In the genomic region with DNA sequence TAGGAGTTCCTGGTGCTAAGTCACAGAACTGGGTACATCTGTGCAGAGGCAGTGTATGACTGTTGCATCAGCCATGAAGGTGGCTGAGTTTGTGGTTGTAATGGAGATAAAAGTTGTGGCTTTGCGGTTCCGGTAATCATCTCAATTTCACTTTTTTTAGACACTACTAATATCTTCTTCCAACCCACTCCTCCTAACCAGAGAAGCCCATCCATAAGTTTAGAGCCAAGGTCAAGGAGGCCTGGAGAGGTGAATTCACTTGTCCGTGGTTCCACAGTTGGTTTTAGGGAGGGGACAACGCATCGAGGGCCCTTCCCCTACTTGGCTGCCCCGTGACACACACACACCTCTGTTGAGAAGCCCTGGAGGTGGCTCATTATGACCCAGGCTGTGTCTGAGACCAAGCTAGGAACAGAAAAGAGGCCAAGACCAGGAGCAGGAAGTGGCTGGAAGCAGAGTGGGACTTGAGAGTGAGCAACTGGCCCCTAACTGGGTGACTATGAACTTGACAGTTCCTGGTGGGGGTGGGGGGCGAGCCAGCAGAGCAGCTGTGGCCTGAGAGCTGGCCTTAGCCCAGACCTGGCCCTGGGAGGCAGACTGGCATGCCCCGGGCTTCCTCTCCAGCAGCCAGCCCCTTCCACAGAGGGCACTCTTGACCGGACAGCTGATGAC, we compare ENCODE assay signal across 13 cellular contexts.
DNase-seq lines count a peak whose midpoint lies in the region; ATAC-seq, FAIRE-seq and TF ChIP-seq lines count a peak whose summit lies in the region.
"Had no signal": no experiment of that assay in that cellular context is flagged by ENCODE, and none has a peak within 500 bp of the region (broad histone marks: within the 10 kb centered on the region; RNA-seq: fewer than 3 reads in every experiment).

No MANE protein-coding gene starts in this region.

- H3K14ac ChIP-seq in mesenchymal stem cell (ENCODE audit: low read length in 2 of 2) = no peak overlapping the region

- DNase-seq in HT1080 (ENCODE audit: low read depth) = peak; percentile 53
- peak; percentile 31 for DNase-seq in SW480 (ENCODE audit: low spot score)
- no peak for DNase-seq in mesenchymal stem cell
- DNase-seq in effector memory CD4-positive, alpha-beta T cell = no peak
- DNase-seq in GM19239 (ENCODE audit: insufficient read length, low spot score) = no peak
- DNase-seq: activated CD4-positive, CD25-positive, alpha-beta regulatory T cell treated with anti-CD3 and anti-CD28 coated beads, Interleukin-2, amount 50 U/mL, for 72 hours; Calu3; endodermal cell; left lung; NCI-H526 had no signal

- no peak for TF ChIP-seq CTCF in DOHH2 (IDR thresholded peaks at IDR 0.05; ENCODE audit: low read depth, low read length, poor library complexity, severe bottlenecking)

- H3K27me3 ChIP-seq in DOHH2 (ENCODE audit: control insufficient read depth, low read length) (no peaks in the 10 kb centered on the region), mesenchymal stem cell (ENCODE audit: control insufficient read depth in 1 of 2, insufficient read depth in 1 of 2, low read length in 2 of 2) (peaks cover 0 to 30% of the 10 kb centered on the region in 2 experiments)
- no peaks in the 10 kb centered on the region for H3K27me3 ChIP-seq in effector memory CD4-positive, alpha-beta T cell (replicated peaks; ENCODE audit: control insufficient read depth, insufficient read depth, low read length, poor library complexity, severe bottlenecking)
- H3K27me3 ChIP-seq: left lung had no signal

- peak overlapping the region in 1 of 2 experiments; percentile 16 for H3K18ac ChIP-seq in mesenchymal stem cell (ENCODE audit: low read depth in 1 of 2, low read length in 2 of 2)

- TF ChIP-seq POLR2A in GM18505 (IDR thresholded peaks at IDR 0.05; ENCODE audit: borderline replicate concordance, extremely low read depth, insufficient read depth, insufficient read length) = no peak

- no peak overlapping the region for H2AFZ ChIP-seq in mesenchymal stem cell (ENCODE audit: low read depth, low read length)

- H3K4me3 ChIP-seq in DOHH2 (ENCODE audit: low read length) (no peak overlapping the region), mesenchymal stem cell (ENCODE audit: insufficient read depth in 1 of 2, low read depth in 1 of 2, low read length in 2 of 2) (no peak overlapping the region)
- no peak overlapping the region for H3K4me3 ChIP-seq in effector memory CD4-positive, alpha-beta T cell (ENCODE audit: insufficient read depth, low read depth, low read length, poor library complexity, severe bottlenecking)
- H3K4me3 ChIP-seq: left lung had no signal

- H3K27ac ChIP-seq in DOHH2 (ENCODE audit: low read depth, low read length) (no peak overlapping the region), mesenchymal stem cell (ENCODE audit: low read length, poor library complexity, severe bottlenecking) (no peak overlapping the region)
- H3K27ac ChIP-seq in effector memory CD4-positive, alpha-beta T cell (ENCODE audit: insufficient read depth, low read length, poor library complexity, severe bottlenecking) = no peak overlapping the region
- H3K27ac ChIP-seq: left lung had no signal

- no peaks in the 10 kb centered on the region for H3F3A ChIP-seq in DOHH2 (ENCODE audit: control insufficient read depth, insufficient read depth)

- H3K79me1 ChIP-seq in mesenchymal stem cell (replicated peaks; ENCODE audit: low read length, poor library complexity, severe bottlenecking) = no peaks in the 10 kb centered on the region

- H3K4me2 ChIP-seq in DOHH2 (ENCODE audit: low read length) (peak overlapping the region; percentile 8; the same call in 1 of the 2 replicates), mesenchymal stem cell (ENCODE audit: low read length, poor library complexity, severe bottlenecking) (no peak overlapping the region)

- H3K9me2 ChIP-seq in DOHH2 (replicated peaks; ENCODE audit: control insufficient read depth, low read length) = no peaks in the 10 kb centered on the region

- H3K4me1 ChIP-seq in DOHH2 (ENCODE audit: control insufficient read depth, low read length) = peaks cover 9% of the 10 kb centered on the region
- peaks cover 52% of the 10 kb centered on the region for H3K4me1 ChIP-seq in mesenchymal stem cell (ENCODE audit: control insufficient read depth, insufficient read depth, low read depth, low read length)
- no peaks in the 10 kb centered on the region for H3K4me1 ChIP-seq in effector memory CD4-positive, alpha-beta T cell (ENCODE audit: control insufficient read depth, insufficient read depth, low read length, poor library complexity, severe bottlenecking)

- no peak for FAIRE-seq in GM19239 (lab: Jason Lieb, UNC)

- ATAC-seq in GM18505 (IDR thresholded peaks at IDR 0.05; ENCODE audit: unreplicated experiment) (no peak), GM19455 (IDR thresholded peaks at IDR 0.05; ENCODE audit: unreplicated experiment) (no peak)
- ATAC-seq: left lung had no signal

- H2BK15ac ChIP-seq in mesenchymal stem cell (ENCODE audit: low read depth, poor library complexity, severe bottlenecking) = no peak overlapping the region

- peak overlapping the region; percentile 41 for H2AK5ac ChIP-seq in mesenchymal stem cell (ENCODE audit: low read length, severe bottlenecking)

- H3K36me3 ChIP-seq in DOHH2 (ENCODE audit: control insufficient read depth, low read length) (no peaks in the 10 kb centered on the region), mesenchymal stem cell (ENCODE audit: control insufficient read depth in 1 of 2, insufficient read depth in 2 of 2, low read depth in 1 of 2, low read length in 2 of 2) (no peaks in the 10 kb centered on the region)
- H3K36me3 ChIP-seq in effector memory CD4-positive, alpha-beta T cell (ENCODE audit: control insufficient read depth, insufficient read depth, low read length) = no peaks in the 10 kb centered on the region
- H3K36me3 ChIP-seq: left lung had no signal

- no peak overlapping the region for H3K4ac ChIP-seq in mesenchymal stem cell (ENCODE audit: low read depth in 1 of 2, low read length in 2 of 2)

- H2BK12ac ChIP-seq in mesenchymal stem cell (ENCODE audit: low read length in 2 of 2) = peak overlapping the region in 1 of 2 experiments; percentile 2

- no peaks in the 10 kb centered on the region for H3K79me2 ChIP-seq in DOHH2 (ENCODE audit: control insufficient read depth, low read length)

- H3K9me3 ChIP-seq in DOHH2 (ENCODE audit: control insufficient read depth, insufficient read depth, low read length) (no peaks in the 10 kb centered on the region), mesenchymal stem cell (ENCODE audit: control insufficient read depth, low read length) (no peaks in the 10 kb centered on the region)
- H3K9me3 ChIP-seq in effector memory CD4-positive, alpha-beta T cell (ENCODE audit: control insufficient read depth, low read length) = no peaks in the 10 kb centered on the region
- H3K9me3 ChIP-seq: left lung had no signal

- no peaks in the 10 kb centered on the region for H4K20me1 ChIP-seq in DOHH2 (ENCODE audit: control insufficient read depth, insufficient read depth, low read depth, low read length)

- H2BK120ac ChIP-seq in mesenchymal stem cell (ENCODE audit: low read depth, low read length) = no peak overlapping the region

- WGBS in mesenchymal stem cell = 83% methylated on average over 7 of the region's 9 CpGs

- no peak overlapping the region for H3K23ac ChIP-seq in mesenchymal stem cell (ENCODE audit: low read length in 2 of 2)

- H3K9ac ChIP-seq in mesenchymal stem cell (ENCODE audit: low read length) = no peak overlapping the region

- H2BK5ac ChIP-seq in mesenchymal stem cell (ENCODE audit: low read depth, low read length, poor library complexity, severe bottlenecking) = no peak overlapping the region

- no peak overlapping the region for H4K91ac ChIP-seq in mesenchymal stem cell (ENCODE audit: low read length)

- peak overlapping the region; percentile 45 for H4K8ac ChIP-seq in mesenchymal stem cell (ENCODE audit: low read length)

Comparison
In these comparisons a context has a peak if more than half of its experiments do, and no peak if none do; other contexts are left out.
1. DNase-seq: peak in HT1080 (single experiment) and SW480 (single experiment); none in mesenchymal stem cell (single experiment), effector memory CD4-positive, alpha-beta T cell (0 of 3) and GM19239 (single experiment).